20 cellular contexts compared by ENCODE assay signal in the genomic region with DNA sequence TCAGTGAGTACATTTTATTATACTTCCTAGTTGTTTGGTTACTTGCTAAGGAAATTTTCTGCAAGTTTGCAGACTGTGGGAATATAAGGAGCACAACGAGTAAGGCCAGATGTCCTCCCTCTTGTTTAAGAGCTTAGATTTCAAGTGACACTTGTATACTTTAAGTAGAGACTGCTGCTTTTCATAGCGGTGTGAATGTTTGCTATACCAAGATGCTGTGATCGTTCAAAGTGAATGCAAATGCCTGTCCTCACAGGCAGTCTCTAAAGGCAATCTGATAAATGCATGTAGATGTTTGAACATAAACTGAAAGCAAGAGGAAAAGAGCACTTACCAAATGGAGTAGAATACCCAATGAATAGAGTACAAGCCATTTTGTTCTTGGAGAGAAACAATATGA.
"Had no signal": no experiment of that assay in that cellular context is flagged by ENCODE, and none has a peak within 500 bp of the region (broad histone marks: within the 10 kb centered on the region; RNA-seq: fewer than 3 reads in every experiment).

No MANE protein-coding gene starts in this region.

- H3K36me3 Mint-ChIP-seq: activated naive CD8-positive, alpha-beta T cell; memory B cell had no signal

- H3K4me3 ChIP-seq: right lobe of liver, skin epidermis, tibial nerve had no signal

- DNase-seq: activated CD4-positive, alpha-beta T cell treated with anti-CD3 and anti-CD28 coated beads for 1 hour; activated CD8-positive, alpha-beta memory T cell treated with anti-CD3 and anti-CD28 coated beads, Interleukin-2, amount 50 U/mL, for 4 hours; activated naive CD4-positive, alpha-beta T cell; activated T-cell treated with anti-CD3 and anti-CD28 coated beads, Interleukin-2, amount 50 U/mL, for 24 hours; central memory CD4-positive, alpha-beta T cell; dermis blood vessel endothelial cell; effector memory CD4-positive, alpha-beta T cell; foreskin melanocyte; occipital lobe; posterior cingulate gyrus; right lobe of liver; stimulated activated CD4-positive, alpha-beta T cell treated with anti-CD3 and anti-CD28 coated beads, Interleukin-1b, Interleukin-23, amount 100 ng/mL, for 48 hours; WERI-Rb-1 had no signal

- H3K27ac ChIP-seq: right lobe of liver, skin epidermis, tibial nerve, WERI-Rb-1 had no signal

- H3K4me1 Mint-ChIP-seq: memory B cell, nephron had no signal

- ATAC-seq: right lobe of liver had no signal

- H3K4me3 Mint-ChIP-seq: activated naive CD8-positive, alpha-beta T cell; activated T-cell treated with anti-CD3 and anti-CD28 coated beads, Interleukin-2, amount 50 U/mL, for 24 hours; memory B cell; nephron; stimulated activated naive CD8-positive, alpha-beta T cell treated with anti-CD3 and anti-CD28 coated beads, Interleukin-15, Interleukin-2, amounts not matched to agents 100 ng/mL and 50 ng/mL, for 24 hours had no signal

- H3K9me3 ChIP-seq: right lobe of liver, tibial nerve had no signal

- H3K36me3 ChIP-seq: right lobe of liver, tibial nerve, WERI-Rb-1 had no signal

- H3K27me3 Mint-ChIP-seq: activated naive CD8-positive, alpha-beta T cell; activated T-cell treated with anti-CD3 and anti-CD28 coated beads, Interleukin-2, amount 50 U/mL, for 24 hours; memory B cell; stimulated activated naive CD8-positive, alpha-beta T cell treated with anti-CD3 and anti-CD28 coated beads, Interleukin-15, Interleukin-2, amounts not matched to agents 100 ng/mL and 50 ng/mL, for 24 hours had no signal

- H3K27ac Mint-ChIP-seq: activated naive CD8-positive, alpha-beta T cell; activated T-cell treated with anti-CD3 and anti-CD28 coated beads, Interleukin-2, amount 50 U/mL, for 24 hours; activated T-helper 2 cell treated with anti-CD3 and anti-CD28 coated beads, Interferon-gamma antibody, Interleukin-2, Interleukin-4, amounts not matched to agents 10 μg/mL and 5 μg/mL and 100 μg/mL, durations not matched to agents 14 hours and 24 hours and 36 hours; memory B cell; nephron; stimulated activated naive CD8-positive, alpha-beta T cell treated with anti-CD3 and anti-CD28 coated beads, Interleukin-15, Interleukin-2, amounts not matched to agents 100 ng/mL and 50 ng/mL, for 24 hours had no signal

- H3K9me3 Mint-ChIP-seq: activated T-cell treated with anti-CD3 and anti-CD28 coated beads, Interleukin-2, amount 50 U/mL, for 24 hours; activated T-helper 2 cell treated with anti-CD3 and anti-CD28 coated beads, Interferon-gamma antibody, Interleukin-2, Interleukin-4, amounts not matched to agents 10 μg/mL and 5 μg/mL and 100 μg/mL, durations not matched to agents 14 hours and 24 hours and 36 hours; memory B cell; nephron; stimulated activated naive CD8-positive, alpha-beta T cell treated with anti-CD3 and anti-CD28 coated beads, Interleukin-15, Interleukin-2, amounts not matched to agents 100 ng/mL and 50 ng/mL, for 24 hours had no signal

- H3K4me1 ChIP-seq: right lobe of liver, tibial nerve had no signal

- H3K27me3 ChIP-seq: right lobe of liver, tibial nerve had no signal
